In genomic region chr5:151490617-151491016, GRCh38 we compare ENCODE assay signal across 26 cellular contexts.
"Had no signal": no experiment of that assay in that cellular context is flagged by ENCODE, and none has a peak within 500 bp of the region (broad histone marks: within the 10 kb centered on the region; RNA-seq: fewer than 3 reads in every experiment).

No MANE protein-coding gene starts in this region.

- H3K4me1 ChIP-seq: colonic mucosa, esophagus muscularis mucosa, foreskin keratinocyte, gastroesophageal sphincter, lower lobe of right lung, pancreas, suprapubic skin, transverse colon, upper lobe of right lung, uterus had no signal

- H3K36me3 ChIP-seq: colonic mucosa, pancreas, uterus had no signal

- H3K4me3 Mint-ChIP-seq: natural killer cell; stimulated activated naive B cell treated with anti-CD40 and anti-IgM and Interleukin-4, amounts not matched to agents 10 μg/mL and 1 μg/mL and 100 μg/mL, for 72 hours; stimulated activated naive CD8-positive, alpha-beta T cell treated with anti-CD3 and anti-CD28 coated beads, Interleukin-15, amount 100 ng/mL, for 72 hours had no signal

- H3K27me3 ChIP-seq: colonic mucosa, esophagus muscularis mucosa, foreskin keratinocyte, gastroesophageal sphincter, heart left ventricle, hepatocyte, neutrophil, pancreas, spleen, suprapubic skin, transverse colon, upper lobe of right lung, uterus had no signal

- H3K27ac Mint-ChIP-seq: natural killer cell; progenitor cell of endocrine pancreas; stimulated activated naive B cell treated with anti-CD40 and anti-IgM and Interleukin-4, amounts not matched to agents 10 μg/mL and 1 μg/mL and 100 μg/mL, for 72 hours; stimulated activated naive CD8-positive, alpha-beta T cell treated with anti-CD3 and anti-CD28 coated beads, Interleukin-15, amount 100 ng/mL, for 72 hours had no signal

- H3K79me2 ChIP-seq: hepatocyte had no signal

- ATAC-seq: foreskin keratinocyte; gastroesophageal sphincter; heart left ventricle; left colon; left ventricle myocardium superior; lower lobe of right lung; natural killer cell; pancreas; right cardiac atrium; stimulated activated naive B cell treated with anti-CD40 and anti-IgM and Interleukin-4, amounts not matched to agents 10 μg/mL and 1 μg/mL and 100 μg/mL, for 72 hours; stimulated activated naive CD8-positive, alpha-beta T cell treated with anti-CD3 and anti-CD28 coated beads, Interleukin-15, amount 100 ng/mL, for 72 hours; upper lobe of right lung had no signal

- FAIRE-seq: endothelial cell of umbilical vein, pancreas had no signal

- H3K4me1 Mint-ChIP-seq: natural killer cell; stimulated activated naive B cell treated with anti-CD40 and anti-IgM and Interleukin-4, amounts not matched to agents 10 μg/mL and 1 μg/mL and 100 μg/mL, for 72 hours; stimulated activated naive CD8-positive, alpha-beta T cell treated with anti-CD3 and anti-CD28 coated beads, Interleukin-15, amount 100 ng/mL, for 72 hours had no signal

- H2AFZ ChIP-seq: hepatocyte had no signal

- H3K27ac ChIP-seq: colonic mucosa, esophagus muscularis mucosa, foreskin keratinocyte, gastroesophageal sphincter, hepatocyte, lower lobe of right lung, neutrophil, pancreas, skin epidermis, spleen, suprapubic skin, transverse colon, upper lobe of right lung, uterus had no signal

- H3K27me3 Mint-ChIP-seq: progenitor cell of endocrine pancreas; stimulated activated naive B cell treated with anti-CD40 and anti-IgM and Interleukin-4, amounts not matched to agents 10 μg/mL and 1 μg/mL and 100 μg/mL, for 72 hours; stimulated activated naive CD8-positive, alpha-beta T cell treated with anti-CD3 and anti-CD28 coated beads, Interleukin-15, amount 100 ng/mL, for 72 hours had no signal

- DNase-seq: colonic mucosa; dermis blood vessel endothelial cell; effector memory CD4-positive, alpha-beta T cell; foreskin keratinocyte; heart left ventricle; left colon; left ventricle myocardium superior; lower lobe of right lung; natural killer cell; pancreas; right cardiac atrium; spleen; stimulated activated CD4-positive, alpha-beta T cell treated with anti-CD3 and anti-CD28 coated beads, Interleukin-4, amount 100 ng/mL, for 4 hours; stimulated activated naive B cell treated with anti-CD40 and anti-IgM and Interleukin-4, amounts not matched to agents 10 μg/mL and 1 μg/mL and 100 μg/mL, for 72 hours; stimulated activated naive CD8-positive, alpha-beta T cell treated with anti-CD3 and anti-CD28 coated beads, Interleukin-15, amount 100 ng/mL, for 72 hours; transverse colon; upper lobe of right lung; uterus had no signal

- H3K4me2 ChIP-seq: hepatocyte had no signal

- H3K9me3 Mint-ChIP-seq: natural killer cell; stimulated activated naive CD8-positive, alpha-beta T cell treated with anti-CD3 and anti-CD28 coated beads, Interleukin-15, amount 100 ng/mL, for 72 hours had no signal

- H3K9me3 ChIP-seq: colonic mucosa, esophagus muscularis mucosa, gastroesophageal sphincter, lower lobe of right lung, neutrophil, pancreas, suprapubic skin, transverse colon, upper lobe of right lung, uterus had no signal

- H3K4me3 ChIP-seq: colonic mucosa, esophagus muscularis mucosa, gastroesophageal sphincter, heart left ventricle, hepatocyte, lower lobe of right lung, pancreas, skin epidermis, spleen, suprapubic skin, transverse colon, upper lobe of right lung, uterus had no signal
